In genomic region chr3:47410417-47410720, GRCh38 we compare ENCODE assay signal across 32 cellular contexts.
"Had no signal": no experiment of that assay in that cellular context is flagged by ENCODE, and none has a peak within 500 bp of the region (broad histone marks: within the 10 kb centered on the region; RNA-seq: fewer than 3 reads in every experiment).

No MANE protein-coding gene starts in this region.

- H3K27me3 ChIP-seq: brain microvascular endothelial cell, dorsolateral prefrontal cortex, esophagus muscularis mucosa, foreskin keratinocyte, gastrocnemius medialis, heart left ventricle had no signal

- H3K9me3 Mint-ChIP-seq: activated CD4-positive, alpha-beta memory T cell treated with anti-CD3 and anti-CD28 coated beads for 36 hours; activated CD4-positive, alpha-beta T cell treated with anti-CD3 and anti-CD28 coated beads, Interleukin-2, amount 10 ng/mL, durations not matched to agents 24 days and 14 days; activated naive CD4-positive, alpha-beta T cell treated with anti-CD3 and anti-CD28 coated beads, Interleukin-2, amount 10 ng/mL, durations not matched to agents 7 days and 5 days; activated T-helper 1 cell treated with anti-CD3 and anti-CD28 coated beads, Interleukin-12 subunit alpha, Interleukin-12 subunit beta, Interleukin-2, Interleukin-4 antibody, amounts not matched to agents 30 ng/mL and 10 ng/mL and 1 ng/mL, durations not matched to agents 14 hours and 24 hours and 36 hours; activated T-helper 2 cell treated with anti-CD3 and anti-CD28 coated beads, Interferon-gamma antibody, Interleukin-2, Interleukin-4, amounts not matched to agents 10 μg/mL and 5 μg/mL and 100 μg/mL, durations not matched to agents 14 hours and 24 hours and 36 hours; central memory CD8-positive, alpha-beta T cell; dendritic cell treated with granulocyte-macrophage colony-stimulating factor and Interleukin-4, amounts not matched to agents 40 ng/mL and 50 ng/mL, for 4 days; endodermal cell had no signal

- H3K27me3 Mint-ChIP-seq: activated CD4-positive, alpha-beta memory T cell treated with anti-CD3 and anti-CD28 coated beads for 36 hours; activated CD4-positive, alpha-beta T cell treated with anti-CD3 and anti-CD28 coated beads for 36 hours; activated CD4-positive, alpha-beta T cell treated with anti-CD3 and anti-CD28 coated beads, Interleukin-2, amount 10 ng/mL, durations not matched to agents 24 days and 14 days; activated CD8-positive, alpha-beta memory T cell treated with anti-CD3 and anti-CD28 coated beads, Interleukin-2, amount 10 ng/mL, durations not matched to agents 7 days and 5 days; activated naive CD4-positive, alpha-beta T cell treated with anti-CD3 and anti-CD28 coated beads, Interleukin-2, amount 10 ng/mL, durations not matched to agents 7 days and 5 days; activated naive CD8-positive, alpha-beta T cell; central memory CD8-positive, alpha-beta T cell; dendritic cell treated with granulocyte-macrophage colony-stimulating factor and Interleukin-4, amounts not matched to agents 40 ng/mL and 50 ng/mL, for 4 days had no signal

- H3K4me3 ChIP-seq: coronary artery, dorsolateral prefrontal cortex, esophagus muscularis mucosa, gastrocnemius medialis, heart left ventricle had no signal

- DNase-seq: activated CD4-positive, alpha-beta memory T cell treated with anti-CD3 and anti-CD28 coated beads for 36 hours; activated CD4-positive, alpha-beta T cell treated with anti-CD3 and anti-CD28 coated beads for 36 hours; activated CD4-positive, alpha-beta T cell treated with anti-CD3 and anti-CD28 coated beads, Interleukin-2, amount 10 ng/mL, durations not matched to agents 24 days and 14 days; activated CD4-positive, CD25-positive, alpha-beta regulatory T cell; activated CD4-positive, CD25-positive, alpha-beta regulatory T cell treated with anti-CD3 and anti-CD28 coated beads, Interleukin-2, amount 50 U/mL, for 72 hours; activated CD8-positive, alpha-beta memory T cell treated with anti-CD3 and anti-CD28 coated beads, Interleukin-2, amount 10 ng/mL, durations not matched to agents 7 days and 5 days; activated CD8-positive, alpha-beta memory T cell treated with anti-CD3 and anti-CD28 coated beads, Interleukin-2, amount 50 U/mL, for 4 hours; activated CD8-positive, alpha-beta T cell treated with anti-CD3 and anti-CD28 coated beads, Interleukin-2, amount 10 ng/mL, durations not matched to agents 7 days and 5 days; activated effector memory CD4-positive, alpha-beta T cell treated with anti-CD3 and anti-CD28 coated beads, Interleukin-2, amount 50 U/mL, for 16 hours; activated naive CD4-positive, alpha-beta T cell treated with anti-CD3 and anti-CD28 coated beads, Interleukin-2, amount 10 ng/mL, durations not matched to agents 7 days and 5 days; activated T-cell treated with anti-CD3 and anti-CD28 coated beads, Interleukin-2, amount 50 U/mL, for 1 hour; activated T-cell treated with anti-CD3 and anti-CD28 coated beads, Interleukin-2, amount 50 U/mL, for 48 hours; amniotic stem cell; anterior cingulate cortex; brain microvascular endothelial cell; dorsolateral prefrontal cortex; effector memory CD4-positive, alpha-beta T cell; endodermal cell; erythroblast; foreskin keratinocyte; gastrocnemius medialis; glutamatergic neuron; heart left ventricle had no signal

- H3K27ac Mint-ChIP-seq: activated CD4-positive, alpha-beta memory T cell treated with anti-CD3 and anti-CD28 coated beads for 36 hours; activated CD4-positive, alpha-beta T cell treated with anti-CD3 and anti-CD28 coated beads for 36 hours; activated CD4-positive, alpha-beta T cell treated with anti-CD3 and anti-CD28 coated beads, Interleukin-2, amount 10 ng/mL, durations not matched to agents 24 days and 14 days; activated CD8-positive, alpha-beta memory T cell treated with anti-CD3 and anti-CD28 coated beads, Interleukin-2, amount 10 ng/mL, durations not matched to agents 7 days and 5 days; activated CD8-positive, alpha-beta T cell treated with anti-CD3 and anti-CD28 coated beads, Interleukin-2, amount 10 ng/mL, durations not matched to agents 7 days and 5 days; activated naive CD8-positive, alpha-beta T cell; activated T-helper 1 cell treated with anti-CD3 and anti-CD28 coated beads, Interleukin-12 subunit alpha, Interleukin-12 subunit beta, Interleukin-2, Interleukin-4 antibody, amounts not matched to agents 30 ng/mL and 10 ng/mL and 1 ng/mL, durations not matched to agents 14 hours and 24 hours and 36 hours; activated T-helper 2 cell treated with anti-CD3 and anti-CD28 coated beads, Interferon-gamma antibody, Interleukin-2, Interleukin-4, amounts not matched to agents 10 μg/mL and 5 μg/mL and 100 μg/mL, durations not matched to agents 14 hours and 24 hours and 36 hours; dendritic cell treated with granulocyte-macrophage colony-stimulating factor and Interleukin-4, amounts not matched to agents 40 ng/mL and 50 ng/mL, for 4 days; endodermal cell had no signal

- FAIRE-seq: astrocyte, bronchial epithelial cell had no signal

- H3K36me3 Mint-ChIP-seq: activated naive CD8-positive, alpha-beta T cell had no signal

- H3K4me1 Mint-ChIP-seq: activated CD4-positive, alpha-beta T cell treated with anti-CD3 and anti-CD28 coated beads for 36 hours; central memory CD8-positive, alpha-beta T cell; endodermal cell had no signal

- H3K4me3 Mint-ChIP-seq: activated CD4-positive, alpha-beta memory T cell treated with anti-CD3 and anti-CD28 coated beads for 36 hours; activated CD4-positive, alpha-beta T cell treated with anti-CD3 and anti-CD28 coated beads for 36 hours; activated CD4-positive, alpha-beta T cell treated with anti-CD3 and anti-CD28 coated beads, Interleukin-2, amount 10 ng/mL, durations not matched to agents 24 days and 14 days; activated CD8-positive, alpha-beta memory T cell treated with anti-CD3 and anti-CD28 coated beads, Interleukin-2, amount 10 ng/mL, durations not matched to agents 7 days and 5 days; activated CD8-positive, alpha-beta T cell treated with anti-CD3 and anti-CD28 coated beads, Interleukin-2, amount 10 ng/mL, durations not matched to agents 7 days and 5 days; activated naive CD4-positive, alpha-beta T cell treated with anti-CD3 and anti-CD28 coated beads, Interleukin-2, amount 10 ng/mL, durations not matched to agents 7 days and 5 days; activated naive CD8-positive, alpha-beta T cell; activated T-helper 1 cell treated with anti-CD3 and anti-CD28 coated beads, Interleukin-12 subunit alpha, Interleukin-12 subunit beta, Interleukin-2, Interleukin-4 antibody, amounts not matched to agents 30 ng/mL and 10 ng/mL and 1 ng/mL, durations not matched to agents 14 hours and 24 hours and 36 hours; central memory CD8-positive, alpha-beta T cell; dendritic cell treated with granulocyte-macrophage colony-stimulating factor and Interleukin-4, amounts not matched to agents 40 ng/mL and 50 ng/mL, for 4 days; endodermal cell had no signal

- H3K9me3 ChIP-seq: esophagus muscularis mucosa, gastrocnemius medialis, heart left ventricle had no signal

- H3K27ac ChIP-seq: brain microvascular endothelial cell, coronary artery, esophagus muscularis mucosa, foreskin keratinocyte, gastrocnemius medialis, heart left ventricle had no signal
